ENCODE assay signal across 8 cellular contexts in genomic region chr10:63522129-63522687, GRCh38. TPM values are rescaled to one million over a fixed set of nuclear protein-coding genes. Genes with fewer than 3 reads are reported as not detected.
DNase-seq lines count a peak whose midpoint lies in the region; ATAC-seq, FAIRE-seq and TF ChIP-seq lines count a peak whose summit lies in the region.

No MANE protein-coding gene starts in this region.

- peak overlapping the region; percentile 92 for H3K27ac Mint-ChIP-seq in activated T-cell treated with anti-CD3 and anti-CD28 coated beads, Interleukin-2, amount 50 U/mL, for 24 hours
- H3K27ac Mint-ChIP-seq in brain, result peak overlapping the region; percentile 96 to 99 (median 98)

- WGBS in HepG2 (ENCODE audit: low lambda C conversion rate), result 2% methylated on average over 3 of the region's 12 CpGs
- 1% methylated on average over 9 to 12 of the region's 12 CpGs for WGBS in testis, 2 donors

- in situ Hi-C loops in HepG2 (cut with HindIII; ENCODE audit: extremely low pct_ligation_motif_present, low pct_unique_long_range_greater_than_20kb), result no loop called here

- H3K36me3 Mint-ChIP-seq in activated T-cell treated with anti-CD3 and anti-CD28 coated beads, Interleukin-2, amount 50 U/mL, for 24 hours (ENCODE audit: low read depth), result peaks cover 37% of the 10 kb centered on the region
- peaks cover 37% of the 10 kb centered on the region for H3K36me3 Mint-ChIP-seq in brain

- peaks cover 69% of the 10 kb centered on the region for H3K4me1 Mint-ChIP-seq in activated T-cell treated with anti-CD3 and anti-CD28 coated beads, Interleukin-2, amount 50 U/mL, for 24 hours (ENCODE audit: low read depth)
- peaks cover 81% of the 10 kb centered on the region for H3K4me1 Mint-ChIP-seq in brain

- ATAC-seq in HepG2 (no peak), GM18502 (IDR thresholded peaks at IDR 0.05; ENCODE audit: poor library complexity, unreplicated experiment) (no peak)

- CTCF ChIA-PET in HepG2 (lab: Yijun Ruan, JAX; ENCODE audit: low intra/inter-chr PET ratio, low total read pairs), result no interaction called here

- peak overlapping the region; percentile 87 for H3K4me3 Mint-ChIP-seq in activated T-cell treated with anti-CD3 and anti-CD28 coated beads, Interleukin-2, amount 50 U/mL, for 24 hours
- peak overlapping the region; percentile 87 to 92 (median 90) for H3K4me3 Mint-ChIP-seq in brain

- H3K4me3 ChIP-seq in HepG2 (replicated peaks in 1 of 3; ENCODE audit: insufficient read depth in 1 of 3, low read depth in 2 of 3, low read length in 3 of 3), result peak overlapping the region; percentile 74 to 94 (median 87)
- peak overlapping the region; percentile 75 to 78 for H3K4me3 ChIP-seq in testis

- H3K9me3 ChIP-seq in HepG2 (ENCODE audit: low read length) (no peaks in the 10 kb centered on the region), testis (no peaks in the 10 kb centered on the region)

- no peaks in the 10 kb centered on the region for H3K27me3 Mint-ChIP-seq in activated T-cell treated with anti-CD3 and anti-CD28 coated beads, Interleukin-2, amount 50 U/mL, for 24 hours
- H3K27me3 Mint-ChIP-seq in brain, result peaks cover 6% of the 10 kb centered on the region

- H3K79me2 ChIP-seq in HepG2 (ENCODE audit: insufficient read depth, low read length), result peaks cover 86% of the 10 kb centered on the region

- POLR2A ChIA-PET in HepG2 (lab: Yijun Ruan, JAX), result interaction anchor here (0.8 to 2.0 kb wide), 7 partner anchors 20 to 257 kb away, joined by 3 to 12 read pairs (median 3); no protein-coding TSS in a partner anchor

- TSS peak; percentile 73 for BruUV-seq in HepG2 (replicated peaks; lab: Mats Ljungman, UMichigan)

- no peak for FAIRE-seq in HepG2 (lab: Jason Lieb, UNC)

- peak overlapping the region; percentile 38 for H2AFZ ChIP-seq in HepG2 (ENCODE audit: low read length)

- H3K27me3 ChIP-seq in HepG2 (ENCODE audit: control insufficient read depth in 1 of 2, insufficient read depth in 2 of 2, low read length in 2 of 2) (no peaks in the 10 kb centered on the region), testis (no peaks in the 10 kb centered on the region)

- intact Hi-C loops in HepG2 (cut with micrococcal nuclease; ENCODE audit: unreplicated experiment), result loop anchor here (1.0 to 5.0 kb wide), 3 partner anchors 56 to 305 kb away; no protein-coding TSS in a partner anchor
- intact Hi-C loops in testis (cut with DNase I; ENCODE audit: low total_unique reads), result no loop called here

- H3K36me3 ChIP-seq in HepG2 (replicated peaks in 1 of 2; ENCODE audit: control insufficient read depth in 1 of 2, insufficient read depth in 2 of 2, low read length in 2 of 2) (no peaks in the 10 kb centered on the region), testis (ENCODE audit: low read depth, missing control alignments) (no peaks in the 10 kb centered on the region)

- TF ChIP-seq EP300 in HepG2 (IDR thresholded peaks at IDR 0.05; ENCODE audit: low read depth in 2 of 2, low read length in 2 of 2) (no peak), HepG2 (CRISPR knock-in tag; IDR thresholded peaks at IDR 0.05; ENCODE audit: borderline replicate concordance) (no peak)

- H3K27ac ChIP-seq in HepG2 (ENCODE audit: extremely low read length, insufficient read depth, low read length) (peak overlapping the region; percentile 99), testis (peak overlapping the region; percentile 92 to 98)

- TF ChIP-seq RAD21 in HepG2 (CRISPR knock-in tag; IDR thresholded peaks at IDR 0.05), result no peak

- peaks cover 70% of the 10 kb centered on the region for H3K4me1 ChIP-seq in HepG2 (ENCODE audit: insufficient read depth, low read length)
- H3K4me1 ChIP-seq in testis, result peaks cover 3% of the 10 kb centered on the region

- TF ChIP-seq POLR2A in HepG2 (IDR thresholded peaks at IDR 0.05; ENCODE audit: insufficient read depth in 1 of 2, low read depth in 2 of 2, low read length in 2 of 2) (no peak), testis (IDR thresholded peaks at IDR 0.05) (no peak)

- TF ChIP-seq CTCF in brain (conservative IDR thresholded peaks at IDR 0.05) (no peak), HepG2 (CRISPR knock-in tag; IDR thresholded peaks at IDR 0.05) (no peak), testis (IDR thresholded peaks at IDR 0.05) (no peak)

- peak overlapping the region; percentile 90 for H3K4me2 ChIP-seq in HepG2 (ENCODE audit: low read depth, low read length)

- DNase-seq in activated T-cell treated with anti-CD3 and anti-CD28 coated beads, Interleukin-2, amount 50 U/mL, for 24 hours, result no peak
- DNase-seq in activated T-cell treated with anti-CD3 and anti-CD28 coated beads for 4 hours (no peak), NCI-H748 (lab: John Stamatoyannopoulos, UW; ENCODE audit: unreplicated experiment) (peak; percentile 55), HepG2 (ENCODE audit: low spot score) (no peak), testis (no peak)
- DNase-seq in stimulated activated CD4-positive, alpha-beta T cell treated with anti-CD3 and anti-CD28 coated beads, Interleukin-4, amount 100 ng/mL, for 4 hours, result no peak

- no peaks in the 10 kb centered on the region for H3K9me3 Mint-ChIP-seq in activated T-cell treated with anti-CD3 and anti-CD28 coated beads, Interleukin-2, amount 50 U/mL, for 24 hours
- peaks cover 2 to 22% (median 13%) of the 10 kb centered on the region in 5 experiments for H3K9me3 Mint-ChIP-seq in brain

- peak overlapping the region; percentile 99 for H3K9ac ChIP-seq in HepG2 (ENCODE audit: insufficient read depth, low read depth, low read length)

- peaks cover 4% of the 10 kb centered on the region; the same call in 1 of the 2 replicates for H4K20me1 ChIP-seq in HepG2 (ENCODE audit: insufficient read depth, low read length)

RNA-seq across cellular contexts. Expression of gene REEP3, which starts 1.0 kb away (rescaled TPM):
- polyA plus RNA-seq in brain (ENCODE audit: insufficient read depth, low read depth, low replicate concordance), result 6.4 TPM
- total RNA-seq in HepG2 (2016; rRNA removed; fragmentation: Illumina TruSeq; extraction: Trizol), result 29.1 and 31.4 TPM in 2 replicates
- 23.6 and 27.7 TPM in 2 replicates for total RNA-seq in HepG2 (2016; cell fraction: cytosol; rRNA removed; fragmentation: Illumina TruSeq; extraction: Trizol; ENCODE audit: low read depth)
- total RNA-seq in HepG2 (2016; cell fraction: insoluble cytoplasmic fraction; rRNA removed; fragmentation: Illumina TruSeq; extraction: Trizol), result 27.1 and 27.9 TPM in 2 replicates
- 34.9 and 39.7 TPM in 2 replicates for total RNA-seq in HepG2 (2016; cell fraction: membrane; rRNA removed; fragmentation: Illumina TruSeq; extraction: Trizol)
- 13.9 and 19.8 TPM in 2 replicates for total RNA-seq in HepG2 (2016; cell fraction: nucleus; rRNA removed; fragmentation: Illumina TruSeq; extraction: Trizol)
- polyA plus RNA-seq in HepG2 (2011; rRNA removed), result 5.3 and 7.1 TPM in 2 replicates
- 5.4 and 8.4 TPM in 2 replicates for polyA plus RNA-seq in HepG2 (2011; cell fraction: cytosol; rRNA removed)
- 2.7 and 4.4 TPM in 2 replicates for polyA plus RNA-seq in HepG2 (2011; cell fraction: nucleus; rRNA removed)
- polyA plus RNA-seq in HepG2 (2012), result 8.7 and 10.0 TPM in 2 replicates
- 45.4 and 52.0 TPM in 2 replicates for polyA plus RNA-seq in HepG2 (2016; cell fraction: cytosol; fragmentation: Illumina TruSeq; extraction: Trizol; ENCODE audit: low read depth)
- 20.1 and 20.9 TPM in 2 replicates for polyA plus RNA-seq in HepG2 (2016; cell fraction: insoluble cytoplasmic fraction; fragmentation: Illumina TruSeq; extraction: Trizol; ENCODE audit: low read depth)
- polyA plus RNA-seq in HepG2 (2016; cell fraction: membrane; fragmentation: Illumina TruSeq; extraction: Trizol; ENCODE audit: low read depth), result 31.9 and 38.5 TPM in 2 replicates
- polyA plus RNA-seq in HepG2 (2016; cell fraction: nucleus; fragmentation: Illumina TruSeq; extraction: Trizol; ENCODE audit: insufficient read depth, low read depth), result 25.8 and 29.3 TPM in 2 replicates
- 2.4 and 4.6 TPM in 2 replicates for polyA minus RNA-seq in HepG2 (2011; rRNA and poly(A)+ RNA removed; ENCODE audit: low replicate concordance)
- 9.3 and 9.6 TPM in 2 replicates for polyA minus RNA-seq in HepG2 (2011; cell fraction: cytosol; rRNA and poly(A)+ RNA removed)
- 6.3 and 7.8 TPM in 2 replicates for polyA minus RNA-seq in HepG2 (2011; cell fraction: nucleus; rRNA and poly(A)+ RNA removed)
- 10 to 100 TPM; 18.4 to 20.3 TPM for total RNA-seq in testis
- 45.2 TPM for polyA plus RNA-seq in testis (ENCODE audit: insufficient read depth, low read depth, low replicate concordance)

RNA-seq across cellular contexts. Expression of gene JMJD1C, which starts 56.4 kb away (rescaled TPM):
- polyA plus RNA-seq in brain (ENCODE audit: insufficient read depth, low read depth, low replicate concordance), result 9.1 TPM
- 42.7 and 51.4 TPM in 2 replicates for total RNA-seq in HepG2 (2016; rRNA removed; fragmentation: Illumina TruSeq; extraction: Trizol)
- 10.6 and 12.0 TPM in 2 replicates for total RNA-seq in HepG2 (2016; cell fraction: cytosol; rRNA removed; fragmentation: Illumina TruSeq; extraction: Trizol; ENCODE audit: low read depth)
- 38.0 and 48.1 TPM in 2 replicates for total RNA-seq in HepG2 (2016; cell fraction: insoluble cytoplasmic fraction; rRNA removed; fragmentation: Illumina TruSeq; extraction: Trizol)
- total RNA-seq in HepG2 (2016; cell fraction: membrane; rRNA removed; fragmentation: Illumina TruSeq; extraction: Trizol), result 16.5 and 17.1 TPM in 2 replicates
- total RNA-seq in HepG2 (2016; cell fraction: nucleus; rRNA removed; fragmentation: Illumina TruSeq; extraction: Trizol), result 121 and 123 TPM in 2 replicates
- 34.9 and 42.3 TPM in 2 replicates for polyA plus RNA-seq in HepG2 (2011; rRNA removed)
- 15.7 and 25.3 TPM in 2 replicates for polyA plus RNA-seq in HepG2 (2011; cell fraction: cytosol; rRNA removed)
- 46.2 and 51.3 TPM in 2 replicates for polyA plus RNA-seq in HepG2 (2011; cell fraction: nucleus; rRNA removed)
- 44.1 and 47.8 TPM in 2 replicates for polyA plus RNA-seq in HepG2 (2012)
- polyA plus RNA-seq in HepG2 (2016; cell fraction: cytosol; fragmentation: Illumina TruSeq; extraction: Trizol; ENCODE audit: low read depth), result 0.93 and 1.1 TPM in 2 replicates
- 22.2 and 27.2 TPM in 2 replicates for polyA plus RNA-seq in HepG2 (2016; cell fraction: insoluble cytoplasmic fraction; fragmentation: Illumina TruSeq; extraction: Trizol; ENCODE audit: low read depth)
- polyA plus RNA-seq in HepG2 (2016; cell fraction: membrane; fragmentation: Illumina TruSeq; extraction: Trizol; ENCODE audit: low read depth), result 2.7 and 3.3 TPM in 2 replicates
- polyA plus RNA-seq in HepG2 (2016; cell fraction: nucleus; fragmentation: Illumina TruSeq; extraction: Trizol; ENCODE audit: insufficient read depth, low read depth), result 68.6 and 81.1 TPM in 2 replicates
- polyA minus RNA-seq in HepG2 (2011; rRNA and poly(A)+ RNA removed; ENCODE audit: low replicate concordance), result 45.1 and 116 TPM in 2 replicates
- polyA minus RNA-seq in HepG2 (2011; cell fraction: cytosol; rRNA and poly(A)+ RNA removed), result 51.2 and 58.4 TPM in 2 replicates
- 378 and 386 TPM in 2 replicates for polyA minus RNA-seq in HepG2 (2011; cell fraction: nucleus; rRNA and poly(A)+ RNA removed)
- 100 to 1,000 TPM in 1 of 2 donors, 10 to 100 TPM in 1; 94.6 to 111 TPM for total RNA-seq in testis
- 29.7 TPM for polyA plus RNA-seq in testis (ENCODE audit: insufficient read depth, low read depth, low replicate concordance)
